In the genomic region with DNA sequence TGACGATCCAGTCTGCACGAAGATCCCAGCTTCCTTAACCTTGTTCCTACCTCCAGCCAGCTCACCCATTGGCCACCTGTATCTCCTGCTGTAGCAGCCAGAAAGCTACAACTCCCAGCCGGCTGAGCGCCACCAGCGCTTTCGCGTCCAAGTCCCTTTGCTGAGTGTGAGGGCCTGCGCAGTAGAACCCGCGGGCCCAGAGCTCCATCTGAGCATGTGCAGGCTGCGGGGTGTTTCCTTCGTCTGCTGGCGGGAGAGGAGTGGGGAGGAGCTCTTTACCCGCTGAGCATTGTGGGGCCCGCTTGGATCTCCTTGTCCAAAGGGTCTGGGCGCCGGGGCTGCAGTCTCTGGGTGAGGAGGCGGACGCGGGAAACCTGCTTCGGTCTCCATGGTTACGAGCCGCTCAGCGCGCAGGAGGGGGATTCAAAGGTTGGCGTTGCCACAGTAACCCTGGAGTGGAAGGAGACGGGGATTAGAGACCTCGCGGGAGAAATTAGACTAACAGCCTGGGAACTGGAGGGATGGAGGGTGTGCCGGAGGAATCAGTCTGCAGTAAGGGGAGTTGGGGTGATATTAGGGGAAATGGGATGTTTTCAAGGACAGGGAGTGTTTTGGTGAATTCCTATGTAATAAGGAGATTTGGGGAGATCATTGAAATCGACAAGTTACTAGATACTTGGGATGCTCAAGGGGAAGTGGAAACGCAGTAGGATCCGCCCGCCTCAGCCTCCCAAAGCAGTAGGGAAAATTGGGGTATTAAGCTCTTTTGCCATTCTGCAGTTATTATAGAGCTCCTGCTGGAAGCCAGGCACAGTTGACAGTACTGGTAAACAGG, we compare ENCODE assay signal across 8 cellular contexts. TPM values are rescaled to one million over a fixed set of nuclear protein-coding genes. Genes with fewer than 3 reads are reported as not detected.
DNase-seq lines count a peak whose midpoint lies in the region; ATAC-seq and TF ChIP-seq lines count a peak whose summit lies in the region.

No MANE protein-coding gene starts in this region.

- DNase-seq in NCI-H1930 (lab: John Stamatoyannopoulos, UW): peak; percentile 99 to 100
- peak; percentile 80 for DNase-seq in T-helper 22 cell (ENCODE audit: low read depth)
- peak; percentile 98 for DNase-seq in astrocyte of the hippocampus (ENCODE audit: low read depth, low spot score)
- DNase-seq in hippocampal formation (lab: John Stamatoyannopoulos, UW): peak; percentile 96
- peak; percentile 95 for DNase-seq in renal cortical epithelial cell (ENCODE audit: low read depth)

- peak; percentile 86 for TF ChIP-seq POLR2A in GM18505 (IDR thresholded peaks at IDR 0.05; ENCODE audit: borderline replicate concordance, extremely low read depth, insufficient read depth, insufficient read length)

- ATAC-seq in GM18505 (IDR thresholded peaks at IDR 0.05; ENCODE audit: unreplicated experiment) (peak; percentile 74), HG02970 (IDR thresholded peaks at IDR 0.05; ENCODE audit: low FRiP score, unreplicated experiment) (peak; percentile 84), GM18870 (IDR thresholded peaks at IDR 0.05; ENCODE audit: unreplicated experiment) (no peak)

RNA-seq across cellular contexts. Expression of gene ZSWIM9, which starts 33.5 kb away (rescaled TPM):
- total RNA-seq in renal cortical epithelial cell: 1.0 and 5.6 TPM in 2 replicates

RNA-seq across cellular contexts. Expression of gene LIG1, which starts 33.9 kb away (rescaled TPM):
- total RNA-seq in renal cortical epithelial cell: 8.8 and 27.3 TPM in 2 replicates

RNA-seq across cellular contexts. Expression of gene CARD8, which starts 51.7 kb away (rescaled TPM):
- 5.0 and 16.3 TPM in 2 replicates for total RNA-seq in renal cortical epithelial cell
